In the genomic region with DNA sequence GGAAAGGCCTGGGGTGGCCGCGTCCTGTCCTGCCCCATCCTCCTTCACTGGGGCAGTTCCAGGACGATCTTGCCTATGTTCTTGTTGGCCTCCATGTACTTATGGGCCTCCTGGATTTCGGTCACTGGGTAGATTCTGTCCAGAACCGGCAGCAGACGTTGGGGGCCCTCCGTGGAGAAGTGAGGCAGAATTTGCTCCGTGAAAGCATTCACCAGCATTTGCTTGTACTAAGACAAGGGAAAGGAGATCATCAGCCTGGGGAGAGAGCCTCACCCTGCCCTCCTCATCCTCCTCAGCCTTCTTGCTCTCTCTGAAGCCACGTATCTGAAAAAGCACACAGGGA, we compare ENCODE assay signal across 1 cellular context.
TF ChIP-seq lines count a peak whose summit lies in the region.

No MANE protein-coding gene starts in this region.

TF ChIP-seq in GM23338, 12 proteins besides CTCF, POLR2A, EP300 and RAD21 (continued from another document):
- TF ChIP-seq ZNF462 (CRISPR knock-in tag; IDR thresholded peaks at IDR 0.05) (no peak), EZH2phosphoT487 (IDR thresholded peaks at IDR 0.05; ENCODE audit: unreplicated experiment) (no peak), JUNB (IDR thresholded peaks at IDR 0.05; ENCODE audit: unreplicated experiment) (no peak), CREB1 (CRISPR knock-in tag; IDR thresholded peaks at IDR 0.05; ENCODE audit: low read depth) (no peak), EZH2 (IDR thresholded peaks at IDR 0.05; ENCODE audit: low read depth, unreplicated experiment) (no peak), ZNF114 (CRISPR knock-in tag; IDR thresholded peaks at IDR 0.05) (no peak), NANOG (IDR thresholded peaks at IDR 0.05; ENCODE audit: borderline replicate concordance) (no peak), ZNF331 (CRISPR knock-in tag; IDR thresholded peaks at IDR 0.05; ENCODE audit: low read depth) (no peak)
- TF ChIP-seq, protein P1, sequence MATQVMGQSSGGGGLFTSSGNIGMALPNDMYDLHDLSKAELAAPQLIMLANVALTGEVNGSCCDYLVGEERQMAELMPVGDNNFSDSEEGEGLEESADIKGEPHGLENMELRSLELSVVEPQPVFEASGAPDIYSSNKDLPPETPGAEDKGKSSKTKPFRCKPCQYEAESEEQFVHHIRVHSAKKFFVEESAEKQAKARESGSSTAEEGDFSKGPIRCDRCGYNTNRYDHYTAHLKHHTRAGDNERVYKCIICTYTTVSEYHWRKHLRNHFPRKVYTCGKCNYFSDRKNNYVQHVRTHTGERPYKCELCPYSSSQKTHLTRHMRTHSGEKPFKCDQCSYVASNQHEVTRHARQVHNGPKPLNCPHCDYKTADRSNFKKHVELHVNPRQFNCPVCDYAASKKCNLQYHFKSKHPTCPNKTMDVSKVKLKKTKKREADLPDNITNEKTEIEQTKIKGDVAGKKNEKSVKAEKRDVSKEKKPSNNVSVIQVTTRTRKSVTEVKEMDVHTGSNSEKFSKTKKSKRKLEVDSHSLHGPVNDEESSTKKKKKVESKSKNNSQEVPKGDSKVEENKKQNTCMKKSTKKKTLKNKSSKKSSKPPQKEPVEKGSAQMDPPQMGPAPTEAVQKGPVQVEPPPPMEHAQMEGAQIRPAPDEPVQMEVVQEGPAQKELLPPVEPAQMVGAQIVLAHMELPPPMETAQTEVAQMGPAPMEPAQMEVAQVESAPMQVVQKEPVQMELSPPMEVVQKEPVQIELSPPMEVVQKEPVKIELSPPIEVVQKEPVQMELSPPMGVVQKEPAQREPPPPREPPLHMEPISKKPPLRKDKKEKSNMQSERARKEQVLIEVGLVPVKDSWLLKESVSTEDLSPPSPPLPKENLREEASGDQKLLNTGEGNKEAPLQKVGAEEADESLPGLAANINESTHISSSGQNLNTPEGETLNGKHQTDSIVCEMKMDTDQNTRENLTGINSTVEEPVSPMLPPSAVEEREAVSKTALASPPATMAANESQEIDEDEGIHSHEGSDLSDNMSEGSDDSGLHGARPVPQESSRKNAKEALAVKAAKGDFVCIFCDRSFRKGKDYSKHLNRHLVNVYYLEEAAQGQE (IDR thresholded peaks at IDR 0.05; ENCODE audit: unreplicated experiment), result no peak
